Comparison of ENCODE assay signal across 19 cellular contexts in genomic region chr6:42502127-42502526, GRCh38.
"Had no signal": no experiment of that assay in that cellular context is flagged by ENCODE, and none has a peak within 500 bp of the region (broad histone marks: within the 10 kb centered on the region; RNA-seq: fewer than 3 reads in every experiment).

No MANE protein-coding gene starts in this region.

- H3K4me2 ChIP-seq: PC-9 had no signal

- H3K27me3 Mint-ChIP-seq: activated CD4-positive, alpha-beta memory T cell treated with anti-CD3 and anti-CD28 coated beads for 36 hours had no signal

- H3K4me3 ChIP-seq: PC-9 had no signal

- H3K27ac Mint-ChIP-seq: activated CD4-positive, alpha-beta memory T cell treated with anti-CD3 and anti-CD28 coated beads for 36 hours; activated CD4-positive, alpha-beta T cell treated with anti-CD3 and anti-CD28 coated beads, Interleukin-2, amount 10 ng/mL, durations not matched to agents 7 days and 5 days; brain; T-helper 1 cell treated with Interleukin-12 subunit alpha and Interleukin-12 subunit beta and Interleukin-4 antibody, amounts not matched to agents 30 μg/mL and 1 μg/mL, for 36 hours; WTC11 had no signal

- H3K36me3 Mint-ChIP-seq: activated CD4-positive, alpha-beta memory T cell treated with anti-CD3 and anti-CD28 coated beads for 36 hours; brain; WTC11 had no signal

- H3K4me1 Mint-ChIP-seq: activated CD4-positive, alpha-beta T cell treated with anti-CD3 and anti-CD28 coated beads, Interleukin-2, amount 10 ng/mL, durations not matched to agents 7 days and 5 days; brain; WTC11 had no signal

- H3K9me3 Mint-ChIP-seq: activated CD4-positive, alpha-beta memory T cell treated with anti-CD3 and anti-CD28 coated beads for 36 hours had no signal

- H3K4me3 Mint-ChIP-seq: activated CD4-positive, alpha-beta memory T cell treated with anti-CD3 and anti-CD28 coated beads for 36 hours; activated CD4-positive, alpha-beta T cell treated with anti-CD3 and anti-CD28 coated beads, Interleukin-2, amount 10 ng/mL, durations not matched to agents 7 days and 5 days; brain; T-helper 1 cell treated with Interleukin-12 subunit alpha and Interleukin-12 subunit beta and Interleukin-4 antibody, amounts not matched to agents 30 μg/mL and 1 μg/mL, for 36 hours; WTC11 had no signal

- DNase-seq: activated CD4-positive, alpha-beta memory T cell treated with anti-CD3 and anti-CD28 coated beads for 36 hours; activated CD4-positive, alpha-beta T cell treated with anti-CD3 and anti-CD28 coated beads, Interleukin-2, amount 10 ng/mL, durations not matched to agents 7 days and 5 days; activated CD4-positive, CD25-positive, alpha-beta regulatory T cell treated with anti-CD3 and anti-CD28 coated beads, Interleukin-2, amount 50 U/mL, for 72 hours; activated CD8-positive, alpha-beta memory T cell treated with anti-CD3 and anti-CD28 coated beads for 24 hours; activated T-cell treated with anti-CD3 and anti-CD28 coated beads, Interleukin-2, amount 50 U/mL, for 48 hours; amygdala; MM.1S; NCI-H1105 treated with DMSO at 0.1 percent for 48 hours; NCI-H1436 treated with DMSO at 0.1 percent for 48 hours; NCI-H187; NCI-H2081; NCI-H510A treated with DMSO at 0.1 percent for 48 hours; NCI-H69; PC-9; SHP77 treated with DMSO at 0.1 percent for 48 hours; T-helper 9 cell had no signal

- H2AFZ ChIP-seq: PC-9 had no signal

- H3K27ac ChIP-seq: PC-9 had no signal

- ATAC-seq: WTC11 had no signal
